In genomic region chr1:193368302-193368701, GRCh38 we compare ENCODE assay signal across 9 cellular contexts.
A peak's percentile ranks its signal among the peaks of the same experiment; 100 is the strongest.
DNase-seq lines count a peak whose midpoint lies in the region; ATAC-seq and TF ChIP-seq lines count a peak whose summit lies in the region.
"Had no signal": no experiment of that assay in that cellular context is flagged by ENCODE, and none has a peak within 500 bp of the region (broad histone marks: within the 10 kb centered on the region; RNA-seq: fewer than 3 reads in every experiment).

No MANE protein-coding gene starts in this region.

- ATAC-seq in GM18867 (IDR thresholded peaks at IDR 0.05; ENCODE audit: unreplicated experiment) = peak; percentile 89

- no peaks in the 10 kb centered on the region for H3F3A ChIP-seq in GM23248 (ENCODE audit: insufficient read depth)

- H4K20me1 ChIP-seq in GM23248 (ENCODE audit: insufficient read depth) (no peaks in the 10 kb centered on the region), H9 (ENCODE audit: control insufficient read depth, insufficient read depth, insufficient read length) (no peaks in the 10 kb centered on the region)

- no peak overlapping the region for H3K4ac ChIP-seq in mesenchymal stem cell (ENCODE audit: low read depth in 1 of 2, low read length in 2 of 2)
- H3K4ac ChIP-seq in H9 (ENCODE audit: low read depth, low read length) = no peak overlapping the region

- in situ Hi-C loops in GM23248 (cut with MboI) = no loop called here

- no peak overlapping the region for H2BK20ac ChIP-seq in H9 (ENCODE audit: low read depth, low read length, poor library complexity, severe bottlenecking)

- no peak overlapping the region for H3K27ac ChIP-seq in GM23248
- H3K27ac ChIP-seq in mesenchymal stem cell (ENCODE audit: low read length, poor library complexity, severe bottlenecking) = no peak overlapping the region
- H3K27ac ChIP-seq in H9 (ENCODE audit: insufficient read length, low read depth, low read length) = no peak overlapping the region

- H2BK15ac ChIP-seq in mesenchymal stem cell (ENCODE audit: low read depth, poor library complexity, severe bottlenecking) (no peak overlapping the region), H9 (ENCODE audit: low read depth, low read length) (no peak overlapping the region)

- no peaks in the 10 kb centered on the region for H3K23me2 ChIP-seq in H9 (ENCODE audit: insufficient read length, low read depth, low read length, poor library complexity, severe bottlenecking)

- H3K4me1 Mint-ChIP-seq in type B pancreatic cell (ENCODE audit: unreplicated experiment) (peaks cover 4% of the 10 kb centered on the region), H9 (no peaks in the 10 kb centered on the region)

- H4K8ac ChIP-seq in mesenchymal stem cell (ENCODE audit: low read length) (no peak overlapping the region), H9 (replicated peaks; ENCODE audit: insufficient read length, low read depth, low read length) (no peak overlapping the region)

- H3K4me1 ChIP-seq in GM23248 (ENCODE audit: insufficient read depth) (no peaks in the 10 kb centered on the region), mesenchymal stem cell (ENCODE audit: control insufficient read depth, insufficient read depth, low read depth, low read length) (no peaks in the 10 kb centered on the region), H9 (ENCODE audit: insufficient read depth, low read length) (no peaks in the 10 kb centered on the region)

- H2BK12ac ChIP-seq in mesenchymal stem cell (ENCODE audit: low read length in 2 of 2) (no peak overlapping the region), H9 (ENCODE audit: insufficient read length, low read depth, low read length) (no peak overlapping the region)

- H2AFZ ChIP-seq in GM23248 = peak overlapping the region; percentile 57
- no peak overlapping the region for H2AFZ ChIP-seq in mesenchymal stem cell (ENCODE audit: low read depth, low read length)
- no peak overlapping the region for H2AFZ ChIP-seq in H9 (ENCODE audit: low read length)

- no peak for TF ChIP-seq CTCF in type B pancreatic cell (conservative IDR thresholded peaks at IDR 0.05)
- TF ChIP-seq CTCF in H9 (conservative IDR thresholded peaks at IDR 0.05) = no peak

- H3K9ac ChIP-seq in GM23248 (no peak overlapping the region), mesenchymal stem cell (ENCODE audit: low read length) (peak overlapping the region; percentile 34), H9 (ENCODE audit: extremely low read depth, insufficient read length, low read length) (no peak overlapping the region)

- H3K4me3 ChIP-seq in GM23248 = no peak overlapping the region
- no peak overlapping the region for H3K4me3 ChIP-seq in mesenchymal stem cell (ENCODE audit: insufficient read depth in 1 of 2, low read depth in 1 of 2, low read length in 2 of 2)
- no peak overlapping the region for H3K4me3 ChIP-seq in MG63

- H3K23ac ChIP-seq in mesenchymal stem cell (ENCODE audit: low read length in 2 of 2) = no peak overlapping the region
- H3K23ac ChIP-seq in H9 (ENCODE audit: insufficient read length, low read depth, low read length) = no peak overlapping the region

- H3K36me3 Mint-ChIP-seq in type B pancreatic cell (no peaks in the 10 kb centered on the region), H9 (ENCODE audit: insufficient read depth in 1 of 3, low read depth in 3 of 3) (no peaks in the 10 kb centered on the region)

- H3K27me3 ChIP-seq in GM23248 (replicated peaks; ENCODE audit: insufficient read depth) (no peaks in the 10 kb centered on the region), mesenchymal stem cell (ENCODE audit: control insufficient read depth in 1 of 2, insufficient read depth in 1 of 2, low read length in 2 of 2) (no peaks in the 10 kb centered on the region), MG63 (no peaks in the 10 kb centered on the region), H9 (ENCODE audit: insufficient read depth, low read length) (no peaks in the 10 kb centered on the region)

- H4K91ac ChIP-seq in mesenchymal stem cell (ENCODE audit: low read length) (no peak overlapping the region), H9 (ENCODE audit: insufficient read length, low read depth, low read length) (no peak overlapping the region)

- H3K4me2 ChIP-seq in GM23248 (ENCODE audit: unreplicated experiment) (no peak overlapping the region), mesenchymal stem cell (ENCODE audit: low read length, poor library complexity, severe bottlenecking) (no peak overlapping the region), H9 (ENCODE audit: insufficient read depth, insufficient read length, low read length) (no peak overlapping the region)

- DNase-seq in GM23248 = no peak
- DNase-seq in NOMO-1 treated with dmso at 0.1 percent for 144 hours (lab: John Stamatoyannopoulos, UW; ENCODE audit: unreplicated experiment) = peak; percentile 12
- no peak for DNase-seq in mesenchymal stem cell
- no peak for DNase-seq in type B pancreatic cell (ENCODE audit: extremely low spot score, unreplicated experiment)
- DNase-seq in MG63 = no peak
- no peak for DNase-seq in H9
- no peak for DNase-seq in NCI-H187 (lab: John Stamatoyannopoulos, UW)
- DNase-seq: NCI-H345 had no signal

- H4K5ac ChIP-seq in H9 (ENCODE audit: insufficient read length, low read depth, low read length) = no peak overlapping the region

- H3T11ph ChIP-seq in H9 (ENCODE audit: low read length) = no peak overlapping the region

- no peak overlapping the region for H3K18ac ChIP-seq in mesenchymal stem cell (ENCODE audit: low read depth in 1 of 2, low read length in 2 of 2)
- no peak overlapping the region for H3K18ac ChIP-seq in H9 (ENCODE audit: insufficient read length, low read depth, low read length)

- H3K9me2 ChIP-seq in GM23248 (ENCODE audit: insufficient read depth) = no peaks in the 10 kb centered on the region

- no peaks in the 10 kb centered on the region for H3K9me3 ChIP-seq in GM23248 (ENCODE audit: low read depth)
- H3K9me3 ChIP-seq in mesenchymal stem cell (ENCODE audit: control insufficient read depth, low read length) = no peaks in the 10 kb centered on the region
- H3K9me3 ChIP-seq in MG63 = no peaks in the 10 kb centered on the region
- H3K9me3 ChIP-seq in H9 (ENCODE audit: control insufficient read depth, low read depth, low read length) = no peaks in the 10 kb centered on the region

- H3K4me3 Mint-ChIP-seq in type B pancreatic cell = no peak overlapping the region
- no peak overlapping the region for H3K4me3 Mint-ChIP-seq in H9

- 52 to 53% methylated on average over 5 of the region's 5 CpGs for WGBS in GM23248 (ENCODE audit: low coverage in 1 of 2, low lambda C conversion rate in 2 of 2, missing lambda C conversion rate in 2 of 2), 2 experiments
- WGBS in mesenchymal stem cell = 86% methylated on average over 5 of the region's 5 CpGs
- WGBS in H9 (ENCODE audit: extremely low coverage, insufficient read length, low lambda C conversion rate) = no CpG with 5 or more reads among the region's 5 CpGs

- H3K27me3 Mint-ChIP-seq in type B pancreatic cell = no peaks in the 10 kb centered on the region
- H3K27me3 Mint-ChIP-seq in H9 (ENCODE audit: low read depth) = no peaks in the 10 kb centered on the region

- H3K79me1 ChIP-seq in mesenchymal stem cell (replicated peaks; ENCODE audit: low read length, poor library complexity, severe bottlenecking) (no peaks in the 10 kb centered on the region), H9 (ENCODE audit: insufficient read depth, low read depth, low read length, poor library complexity, severe bottlenecking) (no peaks in the 10 kb centered on the region)

- H3K79me2 ChIP-seq in GM23248 (ENCODE audit: insufficient read depth) (no peaks in the 10 kb centered on the region), H9 (ENCODE audit: insufficient read depth, low read length) (no peaks in the 10 kb centered on the region)

- H2BK5ac ChIP-seq in mesenchymal stem cell (ENCODE audit: low read depth, low read length, poor library complexity, severe bottlenecking) = no peak overlapping the region
- H2BK5ac ChIP-seq in H9 (ENCODE audit: insufficient read length, low read length) = no peak overlapping the region

- H2AK5ac ChIP-seq in mesenchymal stem cell (ENCODE audit: low read length, severe bottlenecking) = no peak overlapping the region
- no peak overlapping the region for H2AK5ac ChIP-seq in H9 (ENCODE audit: insufficient read length, low read length)

- no peak overlapping the region for H3K56ac ChIP-seq in H9 (ENCODE audit: insufficient read length, low read depth, low read length)

- no peaks in the 10 kb centered on the region for H3K36me3 ChIP-seq in GM23248 (ENCODE audit: low read depth)
- H3K36me3 ChIP-seq in mesenchymal stem cell (ENCODE audit: control insufficient read depth in 1 of 2, insufficient read depth in 2 of 2, low read depth in 1 of 2, low read length in 2 of 2) = no peaks in the 10 kb centered on the region
- no peaks in the 10 kb centered on the region for H3K36me3 ChIP-seq in MG63

- no peaks in the 10 kb centered on the region for H3K9me3 Mint-ChIP-seq in type B pancreatic cell
- H3K9me3 Mint-ChIP-seq in H9 = no peaks in the 10 kb centered on the region

- H3K14ac ChIP-seq in mesenchymal stem cell (ENCODE audit: low read length in 2 of 2) (no peak overlapping the region), H9 (ENCODE audit: insufficient read depth, low read length) (no peak overlapping the region)

- H2BK120ac ChIP-seq in mesenchymal stem cell (ENCODE audit: low read depth, low read length) (no peak overlapping the region), H9 (ENCODE audit: low read depth, low read length, poor library complexity, severe bottlenecking) (no peak overlapping the region)

- no peak overlapping the region for H3K27ac Mint-ChIP-seq in type B pancreatic cell
- no peak overlapping the region for H3K27ac Mint-ChIP-seq in H9
